Comparison of ENCODE assay signal across 8 cellular contexts in the genomic region with DNA sequence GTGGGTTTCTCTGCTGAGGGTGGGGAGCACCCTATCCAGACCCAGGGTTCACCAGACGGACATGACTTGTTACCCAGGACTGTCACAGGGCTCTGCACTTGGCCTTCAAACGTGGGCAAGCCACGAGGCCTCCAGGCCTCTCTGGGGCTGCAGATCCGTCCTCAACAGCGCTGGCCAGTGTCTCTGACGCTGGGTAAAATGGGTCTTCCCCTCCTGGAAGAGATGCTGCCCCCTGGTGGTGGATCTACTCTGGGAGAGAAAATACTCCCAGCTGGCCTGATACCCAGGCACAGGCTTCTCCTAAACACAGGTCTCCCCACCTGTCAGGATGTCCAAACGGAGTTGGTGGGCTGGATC. TPM values are rescaled to one million over a fixed set of nuclear protein-coding genes. Genes with fewer than 3 reads are reported as not detected.
DNase-seq lines count a peak whose midpoint lies in the region; ATAC-seq and TF ChIP-seq lines count a peak whose summit lies in the region.

No MANE protein-coding gene starts in this region.

- DNase-seq in SIG-M5 treated with dmso at 0.1 percent for 504 hours (lab: John Stamatoyannopoulos, UW; ENCODE audit: unreplicated experiment), result peak; percentile 72
- DNase-seq in SIG-M5 (lab: John Stamatoyannopoulos, UW), result no peak
- DNase-seq in NOMO-1 treated with dmso at 0.1 percent for 144 hours (lab: John Stamatoyannopoulos, UW; ENCODE audit: unreplicated experiment), result peak; percentile 26
- peak; percentile 87 for DNase-seq in activated CD8-positive, alpha-beta memory T cell treated with anti-CD3 and anti-CD28 coated beads, Interleukin-2, amount 10 ng/mL, durations not matched to agents 7 days and 5 days
- DNase-seq in endothelial cell (ENCODE audit: low spot score), result peak; percentile 94
- peak; percentile 79 for DNase-seq in middle frontal gyrus (ENCODE audit: extremely low spot score, low spot score)
- peak; percentile 68 to 75 for DNase-seq in stimulated activated CD8-positive, alpha-beta memory T cell treated with anti-CD3 and anti-CD28 coated beads, Interleukin-2, amount 100 ng/mL, for 48 hours (ENCODE audit: low read depth in 2 of 2)

- no peaks in the 10 kb centered on the region for H3K9me3 Mint-ChIP-seq in activated CD8-positive, alpha-beta memory T cell treated with anti-CD3 and anti-CD28 coated beads, Interleukin-2, amount 10 ng/mL, durations not matched to agents 7 days and 5 days (ENCODE audit: low read depth)
- no peaks in the 10 kb centered on the region for H3K9me3 Mint-ChIP-seq in endothelial cell (ENCODE audit: unreplicated experiment)

- CTCF ChIA-PET in activated CD8-positive, alpha-beta memory T cell treated with anti-CD3 and anti-CD28 coated beads, Interleukin-2, amount 10 ng/mL, durations not matched to agents 7 days and 5 days (lab: Charles Lee), result interaction anchor here (0.5 to 5.3 kb wide), 25 partner anchors 9 to 466 kb away, joined by 3 to 63 read pairs (median 4); no protein-coding TSS in a partner anchor

- H3K36me3 Mint-ChIP-seq in activated CD8-positive, alpha-beta memory T cell treated with anti-CD3 and anti-CD28 coated beads, Interleukin-2, amount 10 ng/mL, durations not matched to agents 7 days and 5 days, result no peaks in the 10 kb centered on the region
- H3K36me3 Mint-ChIP-seq in endothelial cell (ENCODE audit: low read depth, unreplicated experiment), result peaks cover 6% of the 10 kb centered on the region

- ATAC-seq in HG03565 (IDR thresholded peaks at IDR 0.05; ENCODE audit: unreplicated experiment), result peak; percentile 70
- ATAC-seq in activated CD8-positive, alpha-beta memory T cell treated with anti-CD3 and anti-CD28 coated beads, Interleukin-2, amount 10 ng/mL, durations not matched to agents 7 days and 5 days, result peak; percentile 86

- H3K4me3 Mint-ChIP-seq in activated CD8-positive, alpha-beta memory T cell treated with anti-CD3 and anti-CD28 coated beads, Interleukin-2, amount 10 ng/mL, durations not matched to agents 7 days and 5 days, result no peak overlapping the region
- no peak overlapping the region for H3K4me3 Mint-ChIP-seq in endothelial cell (ENCODE audit: unreplicated experiment)

- TF ChIP-seq CTCF in endothelial cell (IDR thresholded peaks at IDR 0.05; ENCODE audit: unreplicated experiment), result peak; percentile 91

- H3K27me3 Mint-ChIP-seq in activated CD8-positive, alpha-beta memory T cell treated with anti-CD3 and anti-CD28 coated beads, Interleukin-2, amount 10 ng/mL, durations not matched to agents 7 days and 5 days, result no peaks in the 10 kb centered on the region
- peaks cover 22% of the 10 kb centered on the region for H3K27me3 Mint-ChIP-seq in endothelial cell (ENCODE audit: unreplicated experiment)

- peaks cover 7% of the 10 kb centered on the region for H3K4me1 Mint-ChIP-seq in activated CD8-positive, alpha-beta memory T cell treated with anti-CD3 and anti-CD28 coated beads, Interleukin-2, amount 10 ng/mL, durations not matched to agents 7 days and 5 days
- H3K4me1 Mint-ChIP-seq in endothelial cell (ENCODE audit: unreplicated experiment), result peaks cover 16% of the 10 kb centered on the region

- H3K27ac Mint-ChIP-seq in activated CD8-positive, alpha-beta memory T cell treated with anti-CD3 and anti-CD28 coated beads, Interleukin-2, amount 10 ng/mL, durations not matched to agents 7 days and 5 days, result no peak overlapping the region
- no peak overlapping the region for H3K27ac Mint-ChIP-seq in endothelial cell (ENCODE audit: unreplicated experiment)

RNA-seq across cellular contexts. Expression of gene GPR17, which starts 3.7 kb away (rescaled TPM):
- total RNA-seq in activated CD8-positive, alpha-beta memory T cell treated with anti-CD3 and anti-CD28 coated beads, Interleukin-2, amount 10 ng/mL, durations not matched to agents 7 days and 5 days, result not detected
- total RNA-seq in endothelial cell (ENCODE audit: unreplicated experiment), result 0.15 TPM

RNA-seq across cellular contexts. Expression of gene LIMS2, which starts 25.7 kb away (rescaled TPM):
- 10 to 100 TPM in 1 of 2 experiments, 1 to 10 TPM in 1; 4.5 to 11.4 TPM for total RNA-seq in activated CD8-positive, alpha-beta memory T cell treated with anti-CD3 and anti-CD28 coated beads, Interleukin-2, amount 10 ng/mL, durations not matched to agents 7 days and 5 days
- 3.8 TPM for total RNA-seq in endothelial cell (ENCODE audit: unreplicated experiment)

RNA-seq across cellular contexts. Expression of gene SFT2D3, which starts 51.6 kb away (rescaled TPM):
- total RNA-seq in activated CD8-positive, alpha-beta memory T cell treated with anti-CD3 and anti-CD28 coated beads, Interleukin-2, amount 10 ng/mL, durations not matched to agents 7 days and 5 days, result 1 to 10 TPM; 4.1 to 4.6 TPM
- 4.9 TPM for total RNA-seq in endothelial cell (ENCODE audit: unreplicated experiment)
